15 cellular contexts compared by ENCODE assay signal in genomic region chr7:37028909-37029440, GRCh38.
DNase-seq lines count a peak whose midpoint lies in the region; ATAC-seq and TF ChIP-seq lines count a peak whose summit lies in the region.
"Had no signal": no experiment of that assay in that cellular context is flagged by ENCODE, and none has a peak within 500 bp of the region (broad histone marks: within the 10 kb centered on the region; RNA-seq: fewer than 3 reads in every experiment).

No MANE protein-coding gene starts in this region.

- no peak overlapping the region for H3K4me3 Mint-ChIP-seq in T-helper 2 cell treated with Interferon-gamma antibody and Interleukin-4, amounts not matched to agents 5 μg/mL and 100 μg/mL, for 36 hours
- H3K4me3 Mint-ChIP-seq: H9; natural killer cell treated with Interleukin-12 subunit alpha and Interleukin-12 subunit beta and Interleukin-15 and Interleukin-18, amount 100 ng/mL, for 72 hours had no signal

- no peaks in the 10 kb centered on the region for H3K27me3 ChIP-seq in psoas muscle (ENCODE audit: insufficient read depth in 3 of 3, low read length in 2 of 3)
- H3K27me3 ChIP-seq: BLaER1 treated with 17β-estradiol and CSF1 and Interleukin-3, amounts not matched to agents 10 nM and 100 nM had no signal

- no peaks in the 10 kb centered on the region for H3K9me3 ChIP-seq in psoas muscle
- H3K9me3 ChIP-seq: BLaER1 treated with 17β-estradiol and CSF1 and Interleukin-3, amounts not matched to agents 10 nM and 100 nM had no signal

- H3K27me3 Mint-ChIP-seq in T-helper 2 cell treated with Interferon-gamma antibody and Interleukin-4, amounts not matched to agents 5 μg/mL and 100 μg/mL, for 36 hours (ENCODE audit: low read depth) = no peaks in the 10 kb centered on the region
- H3K27me3 Mint-ChIP-seq: natural killer cell treated with Interleukin-12 subunit alpha and Interleukin-12 subunit beta and Interleukin-15 and Interleukin-18, amount 100 ng/mL, for 72 hours had no signal

- peaks cover 8% of the 10 kb centered on the region for H3K4me1 ChIP-seq in psoas muscle

- H3K4me3 ChIP-seq in psoas muscle = no peak overlapping the region
- H3K4me3 ChIP-seq: BLaER1 treated with 17β-estradiol and CSF1 and Interleukin-3, amounts not matched to agents 10 nM and 100 nM had no signal

- H3K27ac ChIP-seq in psoas muscle = no peak overlapping the region
- H3K27ac ChIP-seq: 22Rv1; BLaER1 treated with 17β-estradiol and CSF1 and Interleukin-3, amounts not matched to agents 10 nM and 100 nM had no signal

- intact Hi-C loops in psoas muscle (cut with DNase I) = loop anchor here in 1 of 2 donors (5.0 kb wide), 1 partner anchor 1338 kb away; no protein-coding TSS in a partner anchor

- TF ChIP-seq CTCF in psoas muscle (IDR thresholded peaks at IDR 0.05) = no peak

- peak; percentile 24 for DNase-seq in NCI-H146 (lab: John Stamatoyannopoulos, UW)
- DNase-seq in NCI-H146 treated with DMSO at 0.1 percent for 48 hours (lab: John Stamatoyannopoulos, UW; ENCODE audit: unreplicated experiment) = no peak
- DNase-seq in T-helper 2 cell treated with Interferon-gamma antibody and Interleukin-4, amounts not matched to agents 5 μg/mL and 100 μg/mL, for 36 hours (ENCODE audit: low spot score) = peak; percentile 18
- peak in 1 of 2 donors; percentile 49 for DNase-seq in activated naive CD4-positive, alpha-beta T cell treated with anti-CD3 and anti-CD28 coated beads, Interleukin-2, amount 50 U/mL, for 72 hours (ENCODE audit: low spot score in 2 of 2)
- DNase-seq in stimulated activated CD4-positive, alpha-beta T cell treated with anti-CD3 and anti-CD28 coated beads, Interleukin-4, amount 100 ng/mL, for 4 hours = peak; percentile 9 to 24
- DNase-seq in HUDEP-2 (lab: John Stamatoyannopoulos, UW; ENCODE audit: unreplicated experiment in 76 of 76) = no peak
- DNase-seq in psoas muscle = no peak
- DNase-seq: DMS79 treated with DMSO at 0.1 percent for 48 hours, H9, SHP77, T1000 had no signal

- no peaks in the 10 kb centered on the region for H3K36me3 ChIP-seq in psoas muscle (ENCODE audit: insufficient read depth in 1 of 2, low read depth in 1 of 2)

- H3K27ac Mint-ChIP-seq in T-helper 2 cell treated with Interferon-gamma antibody and Interleukin-4, amounts not matched to agents 5 μg/mL and 100 μg/mL, for 36 hours = no peak overlapping the region
- H3K27ac Mint-ChIP-seq in activated naive CD4-positive, alpha-beta T cell treated with anti-CD3 and anti-CD28 coated beads, Interleukin-2, amount 50 U/mL, for 72 hours = peak overlapping the region; percentile 10 to 72
- H3K27ac Mint-ChIP-seq: natural killer cell treated with Interleukin-12 subunit alpha and Interleukin-12 subunit beta and Interleukin-15 and Interleukin-18, amount 100 ng/mL, for 72 hours had no signal

- H3K9me3 Mint-ChIP-seq in T-helper 2 cell treated with Interferon-gamma antibody and Interleukin-4, amounts not matched to agents 5 μg/mL and 100 μg/mL, for 36 hours = no peaks in the 10 kb centered on the region
- H3K9me3 Mint-ChIP-seq in activated naive CD4-positive, alpha-beta T cell treated with anti-CD3 and anti-CD28 coated beads, Interleukin-2, amount 50 U/mL, for 72 hours = peaks cover 0 to 5% of the 10 kb centered on the region in 2 donors
- H3K9me3 Mint-ChIP-seq: H9; natural killer cell treated with Interleukin-12 subunit alpha and Interleukin-12 subunit beta and Interleukin-15 and Interleukin-18, amount 100 ng/mL, for 72 hours had no signal

- 88 to 92% (median 89%) methylated on average over 5 of the region's 5 CpGs for WGBS in psoas muscle, 3 donors

- peaks cover 23% of the 10 kb centered on the region for H3K4me1 Mint-ChIP-seq in T-helper 2 cell treated with Interferon-gamma antibody and Interleukin-4, amounts not matched to agents 5 μg/mL and 100 μg/mL, for 36 hours (ENCODE audit: low read depth)

- peak; percentile 79 to 92 for ATAC-seq in activated naive CD4-positive, alpha-beta T cell treated with anti-CD3 and anti-CD28 coated beads, Interleukin-2, amount 50 U/mL, for 72 hours
- no peak for ATAC-seq in HG02763 (IDR thresholded peaks at IDR 0.05; ENCODE audit: unreplicated experiment)
- ATAC-seq in psoas muscle = no peak

- peaks cover 18% of the 10 kb centered on the region for H3K36me3 Mint-ChIP-seq in T-helper 2 cell treated with Interferon-gamma antibody and Interleukin-4, amounts not matched to agents 5 μg/mL and 100 μg/mL, for 36 hours (ENCODE audit: low read depth)
- H3K36me3 Mint-ChIP-seq in activated naive CD4-positive, alpha-beta T cell treated with anti-CD3 and anti-CD28 coated beads, Interleukin-2, amount 50 U/mL, for 72 hours = peaks cover 34 to 40% of the 10 kb centered on the region in 2 donors

Comparison
In these comparisons a context has a peak if more than half of its experiments do, and no peak if none do; other contexts are left out.
1. DNase-seq: peak in NCI-H146 (single experiment), T-helper 2 cell treated with Interferon-gamma antibody and Interleukin-4, amounts not matched to agents 5 μg/mL and 100 μg/mL, for 36 hours (single experiment) and stimulated activated CD4-positive, alpha-beta T cell treated with anti-CD3 and anti-CD28 coated beads, Interleukin-4, amount 100 ng/mL, for 4 hours (2 of 2); none in NCI-H146 treated with DMSO at 0.1 percent for 48 hours (single experiment), HUDEP-2 (0 of 76) and psoas muscle (0 of 2).
2. ATAC-seq: peak in activated naive CD4-positive, alpha-beta T cell treated with anti-CD3 and anti-CD28 coated beads, Interleukin-2, amount 50 U/mL, for 72 hours (2 of 2); none in HG02763 (single experiment) and psoas muscle (0 of 4).